In genomic region chr7:22823142-22823497, GRCh38 we compare ENCODE assay signal across 8 cellular contexts. TPM values are rescaled to one million over a fixed set of nuclear protein-coding genes. Genes with fewer than 3 reads are reported as not detected.
DNase-seq lines count a peak whose midpoint lies in the region; ATAC-seq and TF ChIP-seq lines count a peak whose summit lies in the region.

No MANE protein-coding gene starts in this region.

- DNase-seq in activated naive CD4-positive, alpha-beta T cell (lab: John Stamatoyannopoulos, UW): no peak
- no peak for DNase-seq in activated naive CD8-positive, alpha-beta T cell treated with anti-CD3 and anti-CD28 coated beads, Interleukin-2, amount 50 U/mL, for 24 hours
- no peak for DNase-seq in left lung
- DNase-seq in upper lobe of left lung: no peak
- no peak for DNase-seq in HuH-7 (ENCODE audit: low spot score)
- no peak for DNase-seq in NCI-H748 (lab: John Stamatoyannopoulos, UW; ENCODE audit: unreplicated experiment)

- H3K27ac Mint-ChIP-seq in activated naive CD4-positive, alpha-beta T cell treated with anti-CD3 and anti-CD28 coated beads, Interleukin-2, amount 50 U/mL, for 24 hours: peak overlapping the region; percentile 100
- peak overlapping the region; percentile 99 for H3K27ac Mint-ChIP-seq in activated naive CD8-positive, alpha-beta T cell treated with anti-CD3 and anti-CD28 coated beads, Interleukin-2, amount 50 U/mL, for 24 hours

- no peak for TF ChIP-seq EP300 in upper lobe of left lung (IDR thresholded peaks at IDR 0.05)

- WGBS in upper lobe of left lung, 2 donors: 45 to 46% methylated on average over 3 of the region's 3 CpGs

- H3K4me1 ChIP-seq in left lung (peaks cover 0 to 29% of the 10 kb centered on the region in 2 donors), upper lobe of left lung (peaks cover 11 to 34% (median 15%) of the 10 kb centered on the region in 4 donors)

- peaks cover 35% of the 10 kb centered on the region for H3K4me1 Mint-ChIP-seq in activated naive CD4-positive, alpha-beta T cell treated with anti-CD3 and anti-CD28 coated beads, Interleukin-2, amount 50 U/mL, for 24 hours
- H3K4me1 Mint-ChIP-seq in activated naive CD8-positive, alpha-beta T cell treated with anti-CD3 and anti-CD28 coated beads, Interleukin-2, amount 50 U/mL, for 24 hours: peaks cover 42% of the 10 kb centered on the region

- H3K9me3 ChIP-seq in left lung (no peaks in the 10 kb centered on the region), upper lobe of left lung (no peaks in the 10 kb centered on the region)

- intact Hi-C loops in left lung (cut with DNase I): no loop called here

- peak overlapping the region; percentile 50 to 84 for H3K4me3 ChIP-seq in left lung
- peak overlapping the region in 3 of 4 donors; percentile 68 to 89 (median 77) for H3K4me3 ChIP-seq in upper lobe of left lung

- ATAC-seq in activated naive CD8-positive, alpha-beta T cell treated with anti-CD3 and anti-CD28 coated beads, Interleukin-2, amount 50 U/mL, for 24 hours: no peak
- no peak for ATAC-seq in left lung
- no peak for ATAC-seq in upper lobe of left lung (ENCODE audit: low FRiP score in 2 of 2)
- no peak for ATAC-seq in GM18505 (IDR thresholded peaks at IDR 0.05; ENCODE audit: unreplicated experiment)

- H3K36me3 ChIP-seq in left lung (peaks cover 0 to under 1% of the 10 kb centered on the region in 2 donors), upper lobe of left lung (peaks cover 0 to 2% (median 0%) of the 10 kb centered on the region in 4 donors)

- TF ChIP-seq CTCF in left lung (IDR thresholded peaks at IDR 0.05) (no peak), upper lobe of left lung (IDR thresholded peaks at IDR 0.05) (no peak)

- peaks cover 8% of the 10 kb centered on the region for H3K27me3 Mint-ChIP-seq in activated naive CD4-positive, alpha-beta T cell treated with anti-CD3 and anti-CD28 coated beads, Interleukin-2, amount 50 U/mL, for 24 hours
- peaks cover 17% of the 10 kb centered on the region for H3K27me3 Mint-ChIP-seq in activated naive CD8-positive, alpha-beta T cell treated with anti-CD3 and anti-CD28 coated beads, Interleukin-2, amount 50 U/mL, for 24 hours

- TF ChIP-seq POLR2A in upper lobe of left lung (IDR thresholded peaks at IDR 0.05) (no peak), GM18505 (IDR thresholded peaks at IDR 0.05; ENCODE audit: borderline replicate concordance, extremely low read depth, insufficient read depth, insufficient read length) (no peak)

- peak overlapping the region; percentile 100 for H3K4me3 Mint-ChIP-seq in activated naive CD4-positive, alpha-beta T cell treated with anti-CD3 and anti-CD28 coated beads, Interleukin-2, amount 50 U/mL, for 24 hours
- H3K4me3 Mint-ChIP-seq in activated naive CD8-positive, alpha-beta T cell treated with anti-CD3 and anti-CD28 coated beads, Interleukin-2, amount 50 U/mL, for 24 hours: peak overlapping the region; percentile 99

- peaks cover 8% of the 10 kb centered on the region for H3K36me3 Mint-ChIP-seq in activated naive CD4-positive, alpha-beta T cell treated with anti-CD3 and anti-CD28 coated beads, Interleukin-2, amount 50 U/mL, for 24 hours
- H3K36me3 Mint-ChIP-seq in activated naive CD8-positive, alpha-beta T cell treated with anti-CD3 and anti-CD28 coated beads, Interleukin-2, amount 50 U/mL, for 24 hours (ENCODE audit: low read depth): peaks cover 22% of the 10 kb centered on the region

- peak overlapping the region in 1 of 2 donors; percentile 83 for H3K27ac ChIP-seq in left lung
- H3K27ac ChIP-seq in upper lobe of left lung: peak overlapping the region; percentile 76 to 90 (median 86)

- H3K27me3 ChIP-seq in left lung: peaks cover 0 to 15% of the 10 kb centered on the region in 2 donors
- no peaks in the 10 kb centered on the region for H3K27me3 ChIP-seq in upper lobe of left lung

- no peaks in the 10 kb centered on the region for H3K9me3 Mint-ChIP-seq in activated naive CD4-positive, alpha-beta T cell treated with anti-CD3 and anti-CD28 coated beads, Interleukin-2, amount 50 U/mL, for 24 hours
- H3K9me3 Mint-ChIP-seq in activated naive CD8-positive, alpha-beta T cell treated with anti-CD3 and anti-CD28 coated beads, Interleukin-2, amount 50 U/mL, for 24 hours: no peaks in the 10 kb centered on the region

RNA-seq across cellular contexts. Expression of gene TOMM7, which starts 0.5 kb away (rescaled TPM):
- total RNA-seq in left lung (100 to 1,000 TPM; 234 to 278 TPM), upper lobe of left lung (100 to 1,000 TPM in 5 of 6 donors, 10 to 100 TPM in 1; 42.4 to 387 (median 171) TPM)
